27 cellular contexts compared by ENCODE assay signal in the genomic region with DNA sequence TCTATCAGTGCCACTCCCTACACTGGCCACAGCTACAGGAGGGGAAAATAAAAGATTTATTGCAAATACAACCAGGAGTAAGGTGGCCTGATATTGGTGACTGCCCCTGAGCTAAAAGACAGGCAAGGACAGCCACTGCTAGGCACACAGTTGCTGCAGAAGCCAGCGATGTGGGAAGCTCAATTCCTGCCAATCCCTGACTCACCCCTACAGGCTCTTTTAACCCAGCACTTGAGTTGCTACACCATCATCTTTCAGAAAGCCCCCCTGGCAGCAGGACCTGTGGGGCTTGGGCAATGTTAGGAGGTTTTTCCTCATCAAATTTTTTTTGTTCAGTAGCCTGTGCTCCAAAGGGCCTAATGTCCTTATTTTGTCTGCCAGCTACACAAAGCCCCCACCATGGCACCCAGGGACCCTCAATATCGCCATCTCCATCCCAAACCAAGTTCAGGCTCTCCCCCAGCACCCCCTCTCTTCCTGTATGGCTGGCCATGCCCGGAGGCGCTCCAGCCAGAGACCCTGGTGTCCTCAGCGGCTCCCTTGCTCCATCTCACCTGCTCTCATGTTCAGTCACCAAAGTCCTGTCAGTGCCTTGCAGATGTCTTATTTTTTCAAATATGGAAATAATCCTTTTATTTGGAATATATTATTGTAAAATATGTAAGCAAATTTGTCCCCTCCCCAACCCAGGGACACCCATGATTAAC. TPM values are rescaled to one million over a fixed set of nuclear protein-coding genes. Genes with fewer than 3 reads are reported as not detected.
DNase-seq lines count a peak whose midpoint lies in the region; ATAC-seq, FAIRE-seq and TF ChIP-seq lines count a peak whose summit lies in the region.
"Had no signal": no experiment of that assay in that cellular context is flagged by ENCODE, and none has a peak within 500 bp of the region (broad histone marks: within the 10 kb centered on the region; RNA-seq: fewer than 3 reads in every experiment).

No MANE protein-coding gene starts in this region.

- no peak for FAIRE-seq in K562 (lab: Jason Lieb, UNC)
- FAIRE-seq: A549, GM12892, HepG2, RCC 7860 had no signal

- TF ChIP-seq RAD21 in K562 (CRISPR knock-in tag; conservative IDR thresholded peaks at IDR 0.05 in 1 of 2, IDR thresholded peaks at IDR 0.05 in 1 of 2): no peak

- H3K4me3 ChIP-seq in BLaER1 (no peak overlapping the region), GM23338 (no peak overlapping the region), K562 (no peak overlapping the region), osteoblast (ENCODE audit: insufficient read depth, low read length) (no peak overlapping the region), brain microvascular endothelial cell (ENCODE audit: low read depth, low read length) (no peak overlapping the region)
- H3K4me3 ChIP-seq: A549, HAP-1 had no signal

- H3K4me3 Mint-ChIP-seq in GM23338: no peak overlapping the region

- H3K4me1 ChIP-seq in BLaER1 (peaks cover 73% of the 10 kb centered on the region), GM23338 (ENCODE audit: insufficient read depth) (no peaks in the 10 kb centered on the region), K562 (replicated peaks in 1 of 2; ENCODE audit: control insufficient read depth in 2 of 2, insufficient read depth in 2 of 2, low read length in 2 of 2) (no peaks in the 10 kb centered on the region; a peak in 1 of 5 replicates), osteoblast (ENCODE audit: insufficient read depth, low read length) (peaks cover 4% of the 10 kb centered on the region)
- H3K4me1 ChIP-seq: A549, HAP-1 had no signal

- WGBS in K562 (ENCODE audit: insufficient coverage, low coverage, missing lambda C conversion rate): 1% methylated on average over 5 of the region's 5 CpGs

- H4K20me1 ChIP-seq in BLaER1: no peaks in the 10 kb centered on the region
- H4K20me1 ChIP-seq in GM23338 (replicated peaks; ENCODE audit: insufficient read depth): no peaks in the 10 kb centered on the region
- no peaks in the 10 kb centered on the region for H4K20me1 ChIP-seq in K562 (replicated peaks; ENCODE audit: control insufficient read depth, insufficient read depth, low read length)
- H4K20me1 ChIP-seq in osteoblast (ENCODE audit: insufficient read depth, low read length): no peaks in the 10 kb centered on the region

- CTCF ChIA-PET in K562 (lab: Yijun Ruan, JAX; ENCODE audit: low intra/inter-chr PET ratio): no interaction called here

- H3K4me2 ChIP-seq in BLaER1 (peak overlapping the region; percentile 83), GM23338 (no peak overlapping the region), K562 (ENCODE audit: insufficient read depth, low read length) (no peak overlapping the region), osteoblast (ENCODE audit: insufficient read depth, low read length) (no peak overlapping the region)
- H3K4me2 ChIP-seq: A549, SK-N-SH had no signal

- peak overlapping the region; percentile 63; the same call in 1 of the 2 replicates for H3K27ac Mint-ChIP-seq in GM23338

- POLR2A ChIA-PET in K562 (lab: Yijun Ruan, JAX): interaction anchor here (0.7 kb wide), 1 partner anchor 28 kb away, joined by 3 read pairs; no protein-coding TSS in a partner anchor

- no peak overlapping the region for H2AFZ ChIP-seq in GM23338
- no peak overlapping the region for H2AFZ ChIP-seq in K562 (ENCODE audit: low read depth, low read length)
- no peak overlapping the region for H2AFZ ChIP-seq in osteoblast (ENCODE audit: low read length)

- H3K9me2 ChIP-seq in GM23338 (ENCODE audit: insufficient read depth): no peaks in the 10 kb centered on the region
- H3K9me2 ChIP-seq: SK-N-SH had no signal

- ATAC-seq in GM23338 (no peak), K562 (no peak), HG03460 (IDR thresholded peaks at IDR 0.05; ENCODE audit: unreplicated experiment) (no peak), GM21737 (IDR thresholded peaks at IDR 0.05; ENCODE audit: unreplicated experiment) (no peak)
- ATAC-seq: A549, HepG2 had no signal

- no peak for TF ChIP-seq EP300 in K562 (IDR thresholded peaks at IDR 0.05; ENCODE audit: low read length)

- intact Hi-C loops in K562 (cut with micrococcal nuclease): no loop called here

- H3K79me2 ChIP-seq in GM23338 (replicated peaks; ENCODE audit: insufficient read depth) (no peaks in the 10 kb centered on the region), K562 (ENCODE audit: control insufficient read depth, insufficient read depth, low read length) (no peaks in the 10 kb centered on the region), osteoblast (ENCODE audit: insufficient read depth, low read length) (no peaks in the 10 kb centered on the region)

- peaks cover 7% of the 10 kb centered on the region for H3K36me3 Mint-ChIP-seq in GM23338 (ENCODE audit: low read depth)

- H3F3A ChIP-seq in GM23338 (replicated peaks; ENCODE audit: low read depth): 0 out of 2 replicates have a peak, but pooled peaks cover 6% of the 10 kb centered on the region

- H3K9ac ChIP-seq in BLaER1 (peak overlapping the region; percentile 0; the same call in 1 of the 2 replicates), K562 (ENCODE audit: insufficient read depth in 1 of 2, low read depth in 2 of 2, low read length in 2 of 2) (no peak overlapping the region)
- H3K9ac ChIP-seq: SK-N-SH had no signal

- TF ChIP-seq CTCF in GM23338 (conservative IDR thresholded peaks at IDR 0.05; ENCODE audit: low read depth in 2 of 2) (no peak), K562 (IDR thresholded peaks at IDR 0.05 in 2 of 3, conservative IDR thresholded peaks at IDR 0.05 in 1 of 3; ENCODE audit: insufficient read depth in 2 of 3, low read depth in 1 of 3, low read length in 3 of 3) (no peak), osteoblast (IDR thresholded peaks at IDR 0.05; ENCODE audit: extremely low read depth, low read depth, low read length) (no peak), brain microvascular endothelial cell (IDR thresholded peaks at IDR 0.05; ENCODE audit: low read depth, low read length, missing control alignments) (no peak)

- in situ Hi-C loops in K562 (cut with MboI): no loop called here
- in situ Hi-C loops in brain microvascular endothelial cell (cut with HindIII; ENCODE audit: low pct_ligation_motif_present, low sequenced_read_pairs): no loop called here

- H3K27ac ChIP-seq in BLaER1: peak overlapping the region; percentile 96
- no peak overlapping the region for H3K27ac ChIP-seq in GM23338 (ENCODE audit: low read depth)
- no peak overlapping the region for H3K27ac ChIP-seq in K562 (ENCODE audit: extremely low read depth, low read depth, low read length)
- no peak overlapping the region for H3K27ac ChIP-seq in osteoblast (ENCODE audit: low read depth, low read length)
- H3K27ac ChIP-seq in brain microvascular endothelial cell: no peak overlapping the region
- H3K27ac ChIP-seq: A549 had no signal

- TF ChIP-seq POLR2A in K562 (conservative IDR thresholded peaks at IDR 0.05): no peak

- no peaks in the 10 kb centered on the region for H3K9me3 Mint-ChIP-seq in GM23338

- BruUV-seq in K562 (replicated peaks; lab: Mats Ljungman, UMichigan): no TSS peak

- H3K27me3 ChIP-seq in BLaER1 (no peaks in the 10 kb centered on the region), GM23338 (ENCODE audit: insufficient read depth) (no peaks in the 10 kb centered on the region), K562 (ENCODE audit: control insufficient read depth in 2 of 2, insufficient read depth in 2 of 2, low read length in 2 of 2) (peaks cover 3 to 30% of the 10 kb centered on the region in 2 experiments; a peak in 3 of 5 replicates), osteoblast (ENCODE audit: insufficient read depth, low read length) (no peaks in the 10 kb centered on the region), brain microvascular endothelial cell (replicated peaks) (no peaks in the 10 kb centered on the region)

- H3K27me3 Mint-ChIP-seq in GM23338 (ENCODE audit: insufficient read depth, low read depth, poor library complexity): peaks cover 10% of the 10 kb centered on the region

- no peaks in the 10 kb centered on the region for H3K9me1 ChIP-seq in K562 (ENCODE audit: control insufficient read depth, insufficient read depth, low read length)

- H3K36me3 ChIP-seq in BLaER1 (peaks cover 10% of the 10 kb centered on the region; the same call in 1 of the 2 replicates), GM23338 (ENCODE audit: insufficient read depth) (no peaks in the 10 kb centered on the region), K562 (ENCODE audit: control insufficient read depth, insufficient read depth, low read length) (no peaks in the 10 kb centered on the region), osteoblast (ENCODE audit: insufficient read depth, low read length) (peaks cover 4% of the 10 kb centered on the region), brain microvascular endothelial cell (replicated peaks) (no peaks in the 10 kb centered on the region)
- H3K36me3 ChIP-seq: HAP-1 had no signal

- DNase-seq in GM23338 (ENCODE audit: low spot score) (no peak), K562 (ENCODE audit: extremely low read depth in 1 of 4, low spot score in 3 of 4) (no peak), osteoblast (ENCODE audit: insufficient read length, low spot score, missing footprints) (peak; percentile 87), brain microvascular endothelial cell (no peak)
- DNase-seq: Calu3, DMS79 treated with DMSO at 0.1 percent for 48 hours, GF-D8, Kasumi-1, MV-4-11, NCI-H1105, NCI-H1436 treated with DMSO at 0.1 percent for 48 hours, NCI-H187 treated with DMSO at 0.1 percent for 48 hours, NCI-H2107, NCI-H524 treated with DMSO at 0.1 percent for 48 hours, NCI-H774, SK-N-SH, SW 1271 had no signal

- H3K9me3 ChIP-seq in BLaER1 (peaks cover 12% of the 10 kb centered on the region; the same call in 1 of the 2 replicates), K562 (replicated peaks; ENCODE audit: control insufficient read depth, insufficient read depth, low read depth, low read length) (no peaks in the 10 kb centered on the region), osteoblast (ENCODE audit: low read depth, low read length) (no peaks in the 10 kb centered on the region)
- H3K9me3 ChIP-seq: A549, HAP-1, SK-N-SH had no signal

- peaks cover 6% of the 10 kb centered on the region for H3K4me1 Mint-ChIP-seq in GM23338

RNA-seq across cellular contexts. Expression of gene CLEC20A, which starts 13.4 kb away (rescaled TPM):
- not detected in 2 replicates for total RNA-seq in GM23338 (2014; rRNA removed; shearing (Covaris generic))
- polyA plus RNA-seq in GM23338 (2016; fragmentation: Nextera tagmentation; extraction: Ambion mirVana) (not detected in 2 replicates), K562 (2011; rRNA removed) (not detected in 2 replicates), K562 (2014; fragmentation: Illumina TruSeq; extraction: Trizol) (not detected in 2 replicates), K562 (2014; fragmentation: Nextera tagmentation; extraction: Ambion mirVana) (not detected), K562 (2014; rRNA removed) (not detected in 2 replicates)
- total RNA-seq in K562 (2011; cell fraction: chromatin; rRNA removed; ENCODE audit: low replicate concordance): not detected in 2 replicates
- total RNA-seq in K562 (2011; cell fraction: nucleolus; rRNA removed): not detected in 2 replicates
- total RNA-seq in K562 (2011; cell fraction: nucleoplasm; rRNA removed): not detected in 2 replicates
- total RNA-seq in K562 (2014; rRNA removed) (not detected in 2 replicates), K562 (2014; rRNA removed; fragmentation: Illumina TruSeq; extraction: Trizol) (not detected in 2 replicates), K562 (2015; rRNA removed; fragmentation: Illumina TruSeq; extraction: Trizol) (not detected in 2 replicates), K562 (2021) (not detected in 2 replicates), osteoblast (under 0.01 TPM in 1 of 2 replicates, not detected in the other)
- not detected in 2 replicates for polyA plus RNA-seq in K562 (2011; cell fraction: cytosol; rRNA removed)
- polyA plus RNA-seq in K562 (2011; cell fraction: nucleus; rRNA removed): not detected in 2 replicates
- not detected in 2 replicates for polyA plus RNA-seq in K562 (2012)
- not detected in 2 replicates for polyA minus RNA-seq in K562 (2011; rRNA and poly(A)+ RNA removed)
- polyA minus RNA-seq in K562 (2011; cell fraction: cytosol; rRNA and poly(A)+ RNA removed): not detected in 2 replicates
- not detected in 2 replicates for polyA minus RNA-seq in K562 (2011; cell fraction: nucleus; rRNA and poly(A)+ RNA removed)
- total RNA-seq: Calu3, HepG2, HT1080, M059J had no signal
- polyA plus RNA-seq: A549, HepG2, SK-N-SH had no signal

RNA-seq across cellular contexts. Expression of gene TEX35, which starts 29.5 kb away (rescaled TPM):
- not detected in 2 replicates for total RNA-seq in GM23338 (2014; rRNA removed; shearing (Covaris generic))
- polyA plus RNA-seq in GM23338 (2016; fragmentation: Nextera tagmentation; extraction: Ambion mirVana) (0.09 TPM in 1 of 2 replicates, not detected in the other), K562 (2011; rRNA removed) (not detected in 2 replicates), K562 (2014; fragmentation: Illumina TruSeq; extraction: Trizol) (not detected in 2 replicates), K562 (2014; fragmentation: Nextera tagmentation; extraction: Ambion mirVana) (not detected), K562 (2014; rRNA removed) (not detected in 2 replicates)
- total RNA-seq in K562 (2011; cell fraction: chromatin; rRNA removed; ENCODE audit: low replicate concordance): not detected in 2 replicates
- total RNA-seq in K562 (2011; cell fraction: nucleolus; rRNA removed): not detected in 2 replicates
- not detected in 2 replicates for total RNA-seq in K562 (2011; cell fraction: nucleoplasm; rRNA removed)
- total RNA-seq in K562 (2014; rRNA removed) (not detected in 2 replicates), K562 (2014; rRNA removed; fragmentation: Illumina TruSeq; extraction: Trizol) (not detected in 2 replicates), K562 (2015; rRNA removed; fragmentation: Illumina TruSeq; extraction: Trizol) (not detected in 2 replicates), K562 (2021) (not detected in 2 replicates), osteoblast (not detected in 2 replicates)
- not detected in 2 replicates for polyA plus RNA-seq in K562 (2011; cell fraction: cytosol; rRNA removed)
- not detected in 2 replicates for polyA plus RNA-seq in K562 (2011; cell fraction: nucleus; rRNA removed)
- polyA plus RNA-seq in K562 (2012): not detected in 2 replicates
- not detected in 2 replicates for polyA minus RNA-seq in K562 (2011; rRNA and poly(A)+ RNA removed)
- not detected in 2 replicates for polyA minus RNA-seq in K562 (2011; cell fraction: cytosol; rRNA and poly(A)+ RNA removed)
- not detected in 2 replicates for polyA minus RNA-seq in K562 (2011; cell fraction: nucleus; rRNA and poly(A)+ RNA removed)
- total RNA-seq: Calu3, HepG2, HT1080, M059J had no signal
- polyA plus RNA-seq: A549, HepG2 had no signal
